Comparison of ENCODE assay signal across 12 cellular contexts in genomic region chr3:12895391-12896205, GRCh38. TPM values are rescaled to one million over a fixed set of nuclear protein-coding genes. Genes with fewer than 3 reads are reported as not detected.
A peak's percentile ranks its signal among the peaks of the same experiment; 100 is the strongest.
DNase-seq lines count a peak whose midpoint lies in the region; ATAC-seq lines count a peak whose summit lies in the region.
"Had no signal": no experiment of that assay in that cellular context is flagged by ENCODE, and none has a peak within 500 bp of the region (broad histone marks: within the 10 kb centered on the region; RNA-seq: fewer than 3 reads in every experiment).

No MANE protein-coding gene starts in this region.

- peaks cover 0 to 8% (median 2%) of the 10 kb centered on the region in 5 donors for H3K27me3 Mint-ChIP-seq in naive thymus-derived CD4-positive, alpha-beta T cell

- peaks cover 0 to 16% (median 3%) of the 10 kb centered on the region in 3 experiments for H3K36me3 ChIP-seq in naive thymus-derived CD4-positive, alpha-beta T cell (ENCODE audit: control insufficient read depth in 2 of 3, insufficient read depth in 3 of 3, low read length in 3 of 3)

- no peak overlapping the region for H3K4me3 ChIP-seq in naive thymus-derived CD4-positive, alpha-beta T cell (ENCODE audit: low read length)

- peaks cover 0 to 5% (median 0%) of the 10 kb centered on the region in 11 donors for H3K9me3 Mint-ChIP-seq in naive thymus-derived CD4-positive, alpha-beta T cell

- POLR2A ChIA-PET in naive thymus-derived CD4-positive, alpha-beta T cell (lab: Charles Lee): interaction anchor here (0.6 kb wide), 1 partner anchor 63 kb away, joined by 3 read pairs; no protein-coding TSS in a partner anchor

- intact Hi-C loops in naive thymus-derived CD4-positive, alpha-beta T cell (cut with micrococcal nuclease): no loop called here

- H3K36me3 Mint-ChIP-seq in naive thymus-derived CD4-positive, alpha-beta T cell: peaks cover 2 to 9% (median 4%) of the 10 kb centered on the region in 5 donors

- peak overlapping the region in 8 of 9 donors; percentile 55 to 90 (median 78) for H3K27ac Mint-ChIP-seq in naive thymus-derived CD4-positive, alpha-beta T cell

- H3K4me1 ChIP-seq in naive thymus-derived CD4-positive, alpha-beta T cell (ENCODE audit: control insufficient read depth in 2 of 2, insufficient read depth in 2 of 2, low read length in 2 of 2): peaks cover 0 to 7% of the 10 kb centered on the region in 2 donors

- H3K4me1 Mint-ChIP-seq in naive thymus-derived CD4-positive, alpha-beta T cell: peaks cover 6 to 13% (median 12%) of the 10 kb centered on the region in 7 donors

- H3K9me3 ChIP-seq in naive thymus-derived CD4-positive, alpha-beta T cell (ENCODE audit: control insufficient read depth in 2 of 3, low read length in 3 of 3): no peaks in the 10 kb centered on the region

- no peak overlapping the region for H3K27ac ChIP-seq in naive thymus-derived CD4-positive, alpha-beta T cell (ENCODE audit: low read depth, low read length)
- H3K27ac ChIP-seq: C4-2B, epithelial cell of prostate had no signal

- DNase-seq in CD1c-positive myeloid dendritic cell (ENCODE audit: extremely low spot score) (peak; percentile 47), HT1080 (ENCODE audit: low read depth) (peak; percentile 26), NCI-H187 (lab: John Stamatoyannopoulos, UW) (no peak), AG08396 (ENCODE audit: low spot score) (no peak), iPS-NIHi11 (ENCODE audit: low spot score) (no peak)
- no peak for DNase-seq in naive thymus-derived CD4-positive, alpha-beta T cell
- DNase-seq: NCI-H226 had no signal

- CTCF ChIA-PET in naive thymus-derived CD4-positive, alpha-beta T cell (lab: Charles Lee): interaction anchor here (0.7 to 0.9 kb wide), 2 partner anchors 18 to 24 kb away, joined by 3 read pairs; no protein-coding TSS in a partner anchor

- no peaks in the 10 kb centered on the region for H3K27me3 ChIP-seq in naive thymus-derived CD4-positive, alpha-beta T cell (ENCODE audit: control insufficient read depth in 2 of 2, insufficient read depth in 2 of 2, low read length in 2 of 2)

- peak overlapping the region in 2 of 10 donors; percentile 13 to 25 for H3K4me3 Mint-ChIP-seq in naive thymus-derived CD4-positive, alpha-beta T cell

- peak; percentile 39 for ATAC-seq in esophagus mucosa
- peak; percentile 19 for ATAC-seq in naive thymus-derived CD4-positive, alpha-beta T cell
- ATAC-seq in GM18511 (IDR thresholded peaks at IDR 0.05; ENCODE audit: unreplicated experiment): no peak
- ATAC-seq: Panc1 had no signal

RNA-seq across cellular contexts. Expression of gene RPL32, which starts 54.2 kb away (rescaled TPM):
- total RNA-seq in HT1080 (2014; rRNA removed; shearing (Covaris generic)): 2,698 and 2,901 TPM in 2 replicates
- 2,141 and 2,405 TPM in 2 replicates for polyA plus RNA-seq in HT1080 (2015; cell fraction: cytosol; rRNA removed)
- 622 and 638 TPM in 2 replicates for polyA plus RNA-seq in HT1080 (2015; cell fraction: nucleus; rRNA removed)
- 1,705 TPM for total RNA-seq in esophagus mucosa
- total RNA-seq in naive thymus-derived CD4-positive, alpha-beta T cell: 1,000 to 10,000 TPM; 1,890 to 4,471 (median 4,246) TPM
- polyA plus RNA-seq in naive thymus-derived CD4-positive, alpha-beta T cell: 1,000 to 10,000 TPM; 4,172 to 4,415 TPM

Comparison
In these comparisons a context has a peak if more than half of its experiments do, and no peak if none do; other contexts are left out.
1. DNase-seq: peak in CD1c-positive myeloid dendritic cell (single experiment) and HT1080 (single experiment); none in naive thymus-derived CD4-positive, alpha-beta T cell (0 of 9), NCI-H187 (0 of 2), AG08396 (single experiment) and iPS-NIHi11 (single experiment).